Comparison of ENCODE assay signal across 1 cellular context in genomic region chr17:19753049-19753444, GRCh38.
TF ChIP-seq lines count a peak whose summit lies in the region.

No MANE protein-coding gene starts in this region.

TF ChIP-seq in GM12878, 131 proteins besides CTCF, POLR2A, EP300 and RAD21 (continued from another document):
- TF ChIP-seq IKZF2 (IDR thresholded peaks at IDR 0.05) = no peak
- no peak for TF ChIP-seq PBX3 (IDR thresholded peaks at IDR 0.05; ENCODE audit: insufficient replicate concordance, low read depth, low read length)
- no peak for TF ChIP-seq ZBTB11 (CRISPR knock-in tag; IDR thresholded peaks at IDR 0.05)
- no peak for TF ChIP-seq RB1 (IDR thresholded peaks at IDR 0.05; ENCODE audit: borderline replicate concordance)
- no peak for TF ChIP-seq HDAC6 (IDR thresholded peaks at IDR 0.05; ENCODE audit: unreplicated experiment)
- no peak for TF ChIP-seq SUZ12 (IDR thresholded peaks at IDR 0.05; ENCODE audit: unreplicated experiment)
- no peak for TF ChIP-seq RELB (IDR thresholded peaks at IDR 0.05; ENCODE audit: low read depth)
